Comparison of ENCODE assay signal across 1 cellular context in genomic region chr2:208265807-208266640, GRCh38.
A peak's percentile ranks its signal among the peaks of the same experiment; 100 is the strongest.
TF ChIP-seq lines count a peak whose summit lies in the region.

A gene with protein sequence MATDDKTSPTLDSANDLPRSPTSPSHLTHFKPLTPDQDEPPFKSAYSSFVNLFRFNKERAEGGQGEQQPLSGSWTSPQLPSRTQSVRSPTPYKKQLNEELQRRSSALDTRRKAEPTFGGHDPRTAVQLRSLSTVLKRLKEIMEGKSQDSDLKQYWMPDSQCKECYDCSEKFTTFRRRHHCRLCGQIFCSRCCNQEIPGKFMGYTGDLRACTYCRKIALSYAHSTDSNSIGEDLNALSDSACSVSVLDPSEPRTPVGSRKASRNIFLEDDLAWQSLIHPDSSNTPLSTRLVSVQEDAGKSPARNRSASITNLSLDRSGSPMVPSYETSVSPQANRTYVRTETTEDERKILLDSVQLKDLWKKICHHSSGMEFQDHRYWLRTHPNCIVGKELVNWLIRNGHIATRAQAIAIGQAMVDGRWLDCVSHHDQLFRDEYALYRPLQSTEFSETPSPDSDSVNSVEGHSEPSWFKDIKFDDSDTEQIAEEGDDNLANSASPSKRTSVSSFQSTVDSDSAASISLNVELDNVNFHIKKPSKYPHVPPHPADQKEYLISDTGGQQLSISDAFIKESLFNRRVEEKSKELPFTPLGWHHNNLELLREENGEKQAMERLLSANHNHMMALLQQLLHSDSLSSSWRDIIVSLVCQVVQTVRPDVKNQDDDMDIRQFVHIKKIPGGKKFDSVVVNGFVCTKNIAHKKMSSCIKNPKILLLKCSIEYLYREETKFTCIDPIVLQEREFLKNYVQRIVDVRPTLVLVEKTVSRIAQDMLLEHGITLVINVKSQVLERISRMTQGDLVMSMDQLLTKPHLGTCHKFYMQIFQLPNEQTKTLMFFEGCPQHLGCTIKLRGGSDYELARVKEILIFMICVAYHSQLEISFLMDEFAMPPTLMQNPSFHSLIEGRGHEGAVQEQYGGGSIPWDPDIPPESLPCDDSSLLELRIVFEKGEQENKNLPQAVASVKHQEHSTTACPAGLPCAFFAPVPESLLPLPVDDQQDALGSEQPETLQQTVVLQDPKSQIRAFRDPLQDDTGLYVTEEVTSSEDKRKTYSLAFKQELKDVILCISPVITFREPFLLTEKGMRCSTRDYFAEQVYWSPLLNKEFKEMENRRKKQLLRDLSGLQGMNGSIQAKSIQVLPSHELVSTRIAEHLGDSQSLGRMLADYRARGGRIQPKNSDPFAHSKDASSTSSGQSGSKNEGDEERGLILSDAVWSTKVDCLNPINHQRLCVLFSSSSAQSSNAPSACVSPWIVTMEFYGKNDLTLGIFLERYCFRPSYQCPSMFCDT (N-terminal part only) (plus strand): TSS chr2:208266255. CDS start chr2:208271520, 5,265 bp downstream.

TF ChIP-seq in liver, 16 proteins besides CTCF, POLR2A, EP300 and RAD21 (continued from another document):
- TF ChIP-seq GABPA (IDR thresholded peaks at IDR 0.05 in 1 of 2, conservative IDR thresholded peaks at IDR 0.05 in 1 of 2) (peak; percentile 21 to 81), SP1 (IDR thresholded peaks at IDR 0.05) (peak; percentile 90), TAF1 (conservative IDR thresholded peaks at IDR 0.05) (peak; percentile 52), YY1 (IDR thresholded peaks at IDR 0.05) (peak; percentile 94), NR2F2 (IDR thresholded peaks at IDR 0.05) (peak; percentile 94), ATF3 (IDR thresholded peaks at IDR 0.05) (peak; percentile 36), FOXA2 (IDR thresholded peaks at IDR 0.05) (peak; percentile 61), RXRA (IDR thresholded peaks at IDR 0.05) (peak; percentile 93 to 96), EGR1 (IDR thresholded peaks at IDR 0.05; ENCODE audit: low read depth in 2 of 2) (peak in 1 of 2 donors; percentile 76), HNF4G (IDR thresholded peaks at IDR 0.05) (peak; percentile 61)
